7 cellular contexts compared by ENCODE assay signal in the genomic region with DNA sequence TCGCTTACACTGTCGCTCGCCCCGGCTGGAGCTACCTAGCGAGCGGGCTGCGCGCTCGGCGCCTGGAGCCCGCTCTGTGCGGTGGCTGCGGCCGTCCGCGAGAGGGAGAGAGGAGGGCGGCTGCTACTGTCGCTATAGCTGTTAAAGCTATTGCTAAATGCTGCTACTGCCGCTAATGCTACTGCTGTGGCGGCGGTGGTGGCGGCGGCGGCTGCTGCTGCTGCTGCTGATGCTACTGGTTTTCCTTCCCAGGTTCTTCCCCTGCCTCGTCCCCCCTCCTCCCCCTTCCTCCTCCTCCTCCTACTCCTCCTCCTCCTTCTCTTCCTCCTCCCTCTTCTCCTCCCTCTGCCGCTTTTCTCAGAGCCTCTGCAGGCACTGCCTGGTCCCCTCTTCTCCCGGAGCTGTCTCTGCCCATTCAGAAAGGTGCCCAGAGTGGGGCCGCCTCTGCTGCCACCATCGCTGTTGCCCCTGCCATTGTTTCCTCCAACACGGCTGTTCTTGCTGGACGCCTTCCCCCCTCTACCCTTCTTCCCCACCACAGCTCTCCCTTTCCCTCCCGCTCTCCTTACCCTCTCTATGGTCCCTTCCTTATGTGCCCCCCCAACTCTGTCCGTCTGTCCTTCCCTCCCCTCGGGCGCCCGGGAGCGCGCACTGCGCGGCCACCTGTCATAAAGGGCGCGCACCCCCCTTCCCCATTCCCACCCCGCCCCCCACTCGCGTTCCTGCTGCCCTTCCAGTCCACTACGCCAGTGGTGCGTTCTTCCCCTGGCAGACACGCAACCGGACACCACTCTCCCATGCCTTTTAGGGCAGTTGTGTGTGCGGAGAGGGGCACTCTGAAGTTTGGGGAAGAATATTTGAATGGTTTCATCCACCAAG. TPM values are rescaled to one million over a fixed set of nuclear protein-coding genes. Genes with fewer than 3 reads are reported as not detected.
DNase-seq lines count a peak whose midpoint lies in the region; ATAC-seq, FAIRE-seq and TF ChIP-seq lines count a peak whose summit lies in the region.

A gene (minus strand): TSS at position 243 of the 879 bp plus-strand sequence.

- H3K9me3 ChIP-seq in MG63 = no peaks in the 10 kb centered on the region
- peaks cover 4% of the 10 kb centered on the region for H3K9me3 ChIP-seq in cardiac muscle cell (ENCODE audit: low read depth)
- H3K9me3 ChIP-seq in psoas muscle = no peaks in the 10 kb centered on the region

- H3K27me3 ChIP-seq in MG63 = peaks cover 4% of the 10 kb centered on the region
- H3K27me3 ChIP-seq in cardiac muscle cell = peaks cover 23% of the 10 kb centered on the region
- peaks cover 0 to 49% (median 0%) of the 10 kb centered on the region in 3 donors for H3K27me3 ChIP-seq in psoas muscle (ENCODE audit: insufficient read depth in 3 of 3, low read length in 2 of 3)

- no peak for TF ChIP-seq CTCF in GM13976 (IDR thresholded peaks at IDR 0.05; ENCODE audit: borderline replicate concordance, control extremely low read depth, extremely low read depth, insufficient read depth, missing control alignments)
- peak; percentile 15 for TF ChIP-seq CTCF in cardiac muscle cell (IDR thresholded peaks at IDR 0.05; ENCODE audit: low read depth, low read length)
- TF ChIP-seq CTCF in psoas muscle (IDR thresholded peaks at IDR 0.05) = no peak

- no peak within 1 kb of the TSS for H3K27ac ChIP-seq in cardiac muscle cell
- H3K27ac ChIP-seq in psoas muscle = no peak within 1 kb of the TSS

- H3K9me3 Mint-ChIP-seq in activated T-helper 2 cell treated with anti-CD3 and anti-CD28 coated beads, Interferon-gamma antibody, Interleukin-2, Interleukin-4, amounts not matched to agents 10 μg/mL and 5 μg/mL and 100 μg/mL, durations not matched to agents 14 hours and 24 hours and 36 hours = no peaks in the 10 kb centered on the region

- H3K27me3 Mint-ChIP-seq in activated T-helper 2 cell treated with anti-CD3 and anti-CD28 coated beads, Interferon-gamma antibody, Interleukin-2, Interleukin-4, amounts not matched to agents 10 μg/mL and 5 μg/mL and 100 μg/mL, durations not matched to agents 14 hours and 24 hours and 36 hours (ENCODE audit: low read depth) = peaks cover 15% of the 10 kb centered on the region

- no peaks in the 10 kb centered on the region for H3K36me3 ChIP-seq in MG63
- H3K36me3 ChIP-seq in cardiac muscle cell = no peaks in the 10 kb centered on the region
- H3K36me3 ChIP-seq in psoas muscle (ENCODE audit: insufficient read depth in 1 of 2, low read depth in 1 of 2) = no peaks in the 10 kb centered on the region

- no peaks in the 10 kb centered on the region for H3K36me3 Mint-ChIP-seq in activated T-helper 2 cell treated with anti-CD3 and anti-CD28 coated beads, Interferon-gamma antibody, Interleukin-2, Interleukin-4, amounts not matched to agents 10 μg/mL and 5 μg/mL and 100 μg/mL, durations not matched to agents 14 hours and 24 hours and 36 hours (ENCODE audit: low read depth)

- ATAC-seq in GM21723 (IDR thresholded peaks at IDR 0.05; ENCODE audit: unreplicated experiment) = peak; percentile 52
- peak; percentile 17 to 75 (median 64) for ATAC-seq in psoas muscle

- H3K4me3 ChIP-seq in MG63 (peak within 1 kb of the TSS; percentile 15), cardiac muscle cell (peak within 1 kb of the TSS; percentile 42), psoas muscle (peak within 1 kb of the TSS; percentile 63)

- intact Hi-C loops in activated T-helper 2 cell treated with anti-CD3 and anti-CD28 coated beads, Interferon-gamma antibody, Interleukin-2, Interleukin-4, amounts not matched to agents 10 μg/mL and 5 μg/mL and 100 μg/mL, durations not matched to agents 14 hours and 24 hours and 36 hours (cut with micrococcal nuclease) = no loop called here
- intact Hi-C loops in psoas muscle (cut with DNase I) = no loop called here

- in situ Hi-C loops in GM13976 (cut with MboI; ENCODE audit: low sequenced_read_pairs, unreplicated experiment) = no loop called here

- H3K4me1 ChIP-seq in cardiac muscle cell (ENCODE audit: low read depth) = no peaks in the 10 kb centered on the region
- no peaks in the 10 kb centered on the region for H3K4me1 ChIP-seq in psoas muscle

- peak within 1 kb of the TSS; percentile 67 for H3K27ac Mint-ChIP-seq in activated T-helper 2 cell treated with anti-CD3 and anti-CD28 coated beads, Interferon-gamma antibody, Interleukin-2, Interleukin-4, amounts not matched to agents 10 μg/mL and 5 μg/mL and 100 μg/mL, durations not matched to agents 14 hours and 24 hours and 36 hours

- DNase-seq in GM13976 (ENCODE audit: low spot score) (peak; percentile 60), MG63 (peak; percentile 15), cardiac muscle cell (ENCODE audit: low read depth in 1 of 2, low spot score in 1 of 2) (peak; percentile 23 to 70), psoas muscle (no peak), H54 (ENCODE audit: insufficient read length, low spot score) (no peak)
- DNase-seq in activated T-helper 2 cell treated with anti-CD3 and anti-CD28 coated beads, Interferon-gamma antibody, Interleukin-2, Interleukin-4, amounts not matched to agents 10 μg/mL and 5 μg/mL and 100 μg/mL, durations not matched to agents 14 hours and 24 hours and 36 hours (ENCODE audit: low spot score) = no peak

- 4 to 37% (median 4%) methylated on average over 22 to 44 of the region's 50 CpGs for WGBS in psoas muscle, 3 donors

- peaks cover 6% of the 10 kb centered on the region for H3K4me1 Mint-ChIP-seq in activated T-helper 2 cell treated with anti-CD3 and anti-CD28 coated beads, Interferon-gamma antibody, Interleukin-2, Interleukin-4, amounts not matched to agents 10 μg/mL and 5 μg/mL and 100 μg/mL, durations not matched to agents 14 hours and 24 hours and 36 hours (ENCODE audit: low read depth)

- TF ChIP-seq POLR2A in H54 (IDR thresholded peaks at IDR 0.05; ENCODE audit: low read depth, low read length) = no peak

- H3K4me3 Mint-ChIP-seq in activated T-helper 2 cell treated with anti-CD3 and anti-CD28 coated beads, Interferon-gamma antibody, Interleukin-2, Interleukin-4, amounts not matched to agents 10 μg/mL and 5 μg/mL and 100 μg/mL, durations not matched to agents 14 hours and 24 hours and 36 hours (ENCODE audit: low read depth) = peak within 1 kb of the TSS; percentile 83

- no peak for FAIRE-seq in H54 (lab: Jason Lieb, UNC)

RNA-seq across cellular contexts. Expression of the gene that starts here (rescaled TPM):
- total RNA-seq in MG63 (2014; rRNA removed; shearing (Covaris generic); ENCODE audit: low replicate concordance) = not detected in 2 replicates
- total RNA-seq in activated T-helper 2 cell treated with anti-CD3 and anti-CD28 coated beads, Interferon-gamma antibody, Interleukin-2, Interleukin-4, amounts not matched to agents 10 μg/mL and 5 μg/mL and 100 μg/mL, durations not matched to agents 14 hours and 24 hours and 36 hours = 0.43 and 0.71 TPM in 2 replicates
- total RNA-seq in cardiac muscle cell (0.46 and 1.0 TPM in 2 replicates), psoas muscle (under 1 TPM in 3 of 4 donors, not detected in 1; 0.08 to 0.13 (median 0.08) TPM)
- polyA plus RNA-seq in cardiac muscle cell (0.57 TPM in 1 of 2 replicates, not detected in the other), psoas muscle (under 1 TPM; 0.01 TPM)

Comparison
In these comparisons a context has a peak if more than half of its experiments do, and no peak if none do; other contexts are left out.
1. Peak in DNase-seq and H3K4me3 ChIP-seq in MG63; RNA of the gene not detected or under 1 TPM.
2. Peak in ATAC-seq and H3K4me3 ChIP-seq in psoas muscle; RNA of the gene not detected or under 1 TPM.
3. DNase-seq: peak in GM13976 (single experiment) and cardiac muscle cell (2 of 2); none in activated T-helper 2 cell treated with anti-CD3 and anti-CD28 coated beads, Interferon-gamma antibody, Interleukin-2, Interleukin-4, amounts not matched to agents 10 μg/mL and 5 μg/mL and 100 μg/mL, durations not matched to agents 14 hours and 24 hours and 36 hours (single experiment), psoas muscle (0 of 2) and H54 (single experiment).
4. Peak in every context shown above with its lines, with median percentiles within 50 percentile points of each other: H3K4me3 ChIP-seq.